ENCODE assay signal across 8 cellular contexts in the genomic region with DNA sequence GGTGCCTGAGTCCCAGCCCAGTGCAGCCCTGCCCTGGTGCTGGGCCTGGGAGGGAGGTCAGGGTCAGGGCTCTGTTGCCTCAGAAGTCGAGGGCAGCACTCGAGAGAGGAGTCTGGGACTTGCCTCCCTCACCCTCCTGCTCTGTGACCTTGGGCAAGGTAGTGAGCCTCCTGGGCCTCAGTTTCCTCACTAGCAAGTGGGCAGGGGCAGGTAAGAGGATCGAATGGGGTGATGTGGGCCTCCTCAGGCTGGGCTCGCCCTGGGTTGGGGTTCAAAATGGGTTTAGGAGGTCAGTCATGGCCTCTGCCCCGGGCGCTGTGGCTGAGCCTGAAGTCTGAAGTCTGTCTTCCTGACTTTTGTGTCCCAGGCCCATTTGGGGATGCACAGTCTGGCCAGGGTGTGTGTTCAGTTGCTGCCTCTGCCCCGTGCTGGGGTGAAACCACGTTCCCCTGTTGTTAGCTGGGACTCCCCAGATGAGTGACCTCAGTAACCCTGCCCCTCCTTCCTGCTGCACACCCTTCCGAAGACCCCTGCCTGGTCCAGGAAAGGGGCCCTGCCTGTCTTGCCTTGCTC. TPM values are rescaled to one million over a fixed set of nuclear protein-coding genes. Genes with fewer than 3 reads are reported as not detected.
A peak's percentile ranks its signal among the peaks of the same experiment; 100 is the strongest.
DNase-seq lines count a peak whose midpoint lies in the region; ATAC-seq and TF ChIP-seq lines count a peak whose summit lies in the region.

No MANE protein-coding gene starts in this region.

- H3K9me3 ChIP-seq in MG63, result no peaks in the 10 kb centered on the region
- H3K9me3 ChIP-seq in ectodermal cell (ENCODE audit: control insufficient read depth, low read length), result no peaks in the 10 kb centered on the region

- TF ChIP-seq CTCF in AG09309 (IDR thresholded peaks at IDR 0.05; ENCODE audit: control insufficient read depth, insufficient read depth, low read depth, low read length, missing control alignments) (no peak), natural killer cell (IDR thresholded peaks at IDR 0.05) (no peak)

- H3K27ac Mint-ChIP-seq in natural killer cell, result peak overlapping the region; percentile 18 to 86

- peak overlapping the region; percentile 95 for H3K4me3 Mint-ChIP-seq in natural killer cell

- H3K4me3 ChIP-seq in AG09309 (ENCODE audit: control insufficient read depth, low read depth, low read length), result peak overlapping the region; percentile 80
- H3K4me3 ChIP-seq in MG63, result peak overlapping the region; percentile 54
- H3K4me3 ChIP-seq in ectodermal cell (ENCODE audit: insufficient read depth, low read depth, low read length), result peak overlapping the region; percentile 49

- H3K27me3 Mint-ChIP-seq in natural killer cell (ENCODE audit: low read depth in 2 of 2), result no peaks in the 10 kb centered on the region

- peaks cover 21% of the 10 kb centered on the region for H3K4me1 ChIP-seq in ectodermal cell (ENCODE audit: control insufficient read depth, insufficient read depth, low read length)

- ATAC-seq in natural killer cell (no peak), GM18867 (IDR thresholded peaks at IDR 0.05; ENCODE audit: unreplicated experiment) (no peak), GM18907 (IDR thresholded peaks at IDR 0.05; ENCODE audit: unreplicated experiment) (no peak)

- intact Hi-C loops in natural killer cell (cut with micrococcal nuclease), result no loop called here

- H3K36me3 ChIP-seq in MG63, result no peaks in the 10 kb centered on the region
- H3K36me3 ChIP-seq in ectodermal cell (ENCODE audit: control insufficient read depth, insufficient read depth, low read length), result no peaks in the 10 kb centered on the region

- peaks cover 32 to 61% of the 10 kb centered on the region in 2 donors for H3K4me1 Mint-ChIP-seq in natural killer cell

- H3K36me3 Mint-ChIP-seq in natural killer cell, result no peaks in the 10 kb centered on the region

- H3K9me3 Mint-ChIP-seq in natural killer cell, result no peaks in the 10 kb centered on the region

- DNase-seq in AG09309 (ENCODE audit: low read depth) (no peak), MG63 (no peak), natural killer cell (no peak), DMS153 treated with DMSO at 0.1 percent for 48 hours (lab: John Stamatoyannopoulos, UW; ENCODE audit: unreplicated experiment) (no peak)
- DNase-seq in stimulated activated CD4-positive, alpha-beta T cell treated with anti-CD3 and anti-CD28 coated beads, Interleukin-4, amount 100 ng/mL, for 4 hours, result no peak

- WGBS in ectodermal cell, 2 experiments, result 86 to 88% methylated on average over 9 of the region's 9 CpGs

- H3K27me3 ChIP-seq in MG63 (no peaks in the 10 kb centered on the region), ectodermal cell (ENCODE audit: control insufficient read depth, insufficient read depth, low read length, poor library complexity, severe bottlenecking) (peaks cover 32% of the 10 kb centered on the region)

- no peak overlapping the region for H3K27ac ChIP-seq in ectodermal cell (ENCODE audit: insufficient read depth, low read depth, low read length, poor library complexity, severe bottlenecking)

RNA-seq across cellular contexts. Expression of a gene that starts 40.9 kb away (rescaled TPM):
- total RNA-seq in MG63 (2014; rRNA removed; shearing (Covaris generic); ENCODE audit: low replicate concordance), result 0.30 and 0.59 TPM in 2 replicates
- polyA plus RNA-seq in ectodermal cell (2013, experiment 1 of 4), result 27.5 TPM
- 39.8 TPM for polyA plus RNA-seq in ectodermal cell (2013, experiment 2 of 4)
- polyA plus RNA-seq in ectodermal cell (2013, experiment 3 of 4), result 32.8 TPM
- polyA plus RNA-seq in ectodermal cell (2013, experiment 4 of 4), result 38.3 TPM
- total RNA-seq in natural killer cell, result 1 to 10 TPM in 2 of 3 donors, under 1 TPM in 1; 0.89 to 3.9 (median 1.9) TPM

RNA-seq across cellular contexts. Expression of a gene that starts 41.8 kb away (rescaled TPM):
- total RNA-seq in MG63 (2014; rRNA removed; shearing (Covaris generic); ENCODE audit: low replicate concordance), result 3.4 and 10.8 TPM in 2 replicates
- polyA plus RNA-seq in ectodermal cell (2013, experiment 1 of 4), result 22.2 TPM
- polyA plus RNA-seq in ectodermal cell (2013, experiment 2 of 4), result 22.1 TPM
- polyA plus RNA-seq in ectodermal cell (2013, experiment 3 of 4), result 28.1 TPM
- 22.0 TPM for polyA plus RNA-seq in ectodermal cell (2013, experiment 4 of 4)
- 10 to 100 TPM; 30.0 to 78.5 (median 41.6) TPM for total RNA-seq in natural killer cell
